Comparison of ENCODE assay signal across 12 cellular contexts in genomic region chr10:126161691-126162090, GRCh38.
"Had no signal": no experiment of that assay in that cellular context is flagged by ENCODE, and none has a peak within 500 bp of the region (broad histone marks: within the 10 kb centered on the region; RNA-seq: fewer than 3 reads in every experiment).

No MANE protein-coding gene starts in this region.

- H3K4me1 Mint-ChIP-seq: mesothelial cell of epicardium, naive B cell had no signal

- H3K36me3 Mint-ChIP-seq: mesothelial cell of epicardium, naive B cell had no signal

- H3K27ac Mint-ChIP-seq: mesothelial cell of epicardium, naive B cell had no signal

- DNase-seq: dermis blood vessel endothelial cell; dorsolateral prefrontal cortex; effector CD4-positive, alpha-beta T cell; effector memory CD4-positive, alpha-beta T cell; heart right ventricle; hippocampal formation; left cardiac atrium; left lung; left ventricle myocardium superior; lower lobe of right lung; naive B cell had no signal

- H3K4me3 Mint-ChIP-seq: mesothelial cell of epicardium had no signal
